Comparison of ENCODE assay signal across 18 cellular contexts in the genomic region with DNA sequence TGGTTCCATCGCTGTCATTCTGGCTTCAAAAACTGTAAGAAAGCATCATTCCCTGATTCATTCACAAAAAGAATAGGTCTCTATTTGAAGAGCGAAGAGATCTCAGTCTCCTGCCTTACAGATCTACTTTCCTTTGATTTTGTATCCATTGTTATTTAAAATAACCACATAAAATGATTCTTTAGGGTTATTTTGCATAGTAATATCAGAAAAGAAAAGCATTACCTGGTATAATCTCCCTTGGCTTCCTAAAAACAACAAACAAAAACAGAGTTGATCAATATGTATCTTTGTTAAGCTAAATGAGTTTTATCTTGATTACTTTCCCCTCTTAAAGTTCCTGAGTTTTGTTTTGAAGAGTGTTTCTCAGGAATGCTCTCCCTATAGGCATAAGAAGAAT.
DNase-seq lines count a peak whose midpoint lies in the region; ATAC-seq and TF ChIP-seq lines count a peak whose summit lies in the region.
"Had no signal": no experiment of that assay in that cellular context is flagged by ENCODE, and none has a peak within 500 bp of the region (broad histone marks: within the 10 kb centered on the region; RNA-seq: fewer than 3 reads in every experiment).

No MANE protein-coding gene starts in this region.

- H3K36me3 ChIP-seq in vagina, result no peaks in the 10 kb centered on the region
- no peaks in the 10 kb centered on the region for H3K36me3 ChIP-seq in effector memory CD4-positive, alpha-beta T cell (ENCODE audit: control insufficient read depth, insufficient read depth, low read length)
- H3K36me3 ChIP-seq: brain microvascular endothelial cell had no signal

- no peaks in the 10 kb centered on the region for H3K4me1 ChIP-seq in vagina
- H3K4me1 ChIP-seq in effector memory CD4-positive, alpha-beta T cell (ENCODE audit: control insufficient read depth, insufficient read depth, low read length, poor library complexity, severe bottlenecking), result no peaks in the 10 kb centered on the region
- H3K4me1 ChIP-seq: tibial nerve had no signal

- DNase-seq in activated T-cell treated with anti-CD3 and anti-CD28 coated beads, Interleukin-2, amount 50 U/mL, for 72 hours, result no peak
- no peak for DNase-seq in activated T-cell treated with anti-CD3 and anti-CD28 coated beads, Interleukin-2, amount 50 U/mL, for 48 hours
- no peak for DNase-seq in activated T-helper 2 cell treated with anti-CD3 and anti-CD28 coated beads, Interferon-gamma antibody, Interleukin-2, Interleukin-4, amounts not matched to agents 10 μg/mL and 5 μg/mL and 100 μg/mL, durations not matched to agents 14 hours and 24 hours and 36 hours (ENCODE audit: low spot score)
- DNase-seq in kidney glomerular epithelial cell (lab: John Stamatoyannopoulos, UW) (peak; percentile 32), substantia nigra (lab: John Stamatoyannopoulos, UW) (no peak), NCI-H1694 treated with DMSO at 0.1 percent for 48 hours (lab: John Stamatoyannopoulos, UW) (no peak), vagina (ENCODE audit: extremely low spot score in 2 of 2) (no peak)
- no peak for DNase-seq in effector memory CD4-positive, alpha-beta T cell
- DNase-seq: activated CD4-positive, alpha-beta T cell treated with anti-CD3 and anti-CD28 coated beads for 4 hours; brain microvascular endothelial cell; CD8-positive, alpha-beta T cell; GOT3; NCI-H187; NCI-H510A; SIG-M5; stimulated activated CD4-positive, alpha-beta T cell treated with anti-CD3 and anti-CD28 coated beads, Interleukin-4, amount 100 ng/mL, for 24 hours had no signal

- TF ChIP-seq CTCF in vagina (IDR thresholded peaks at IDR 0.05), result no peak

- no peaks in the 10 kb centered on the region for H3K9me3 ChIP-seq in vagina
- H3K9me3 ChIP-seq in effector memory CD4-positive, alpha-beta T cell (ENCODE audit: control insufficient read depth, low read length), result no peaks in the 10 kb centered on the region
- H3K9me3 ChIP-seq: tibial nerve had no signal

- no peaks in the 10 kb centered on the region for H3K27me3 ChIP-seq in vagina
- H3K27me3 ChIP-seq in effector memory CD4-positive, alpha-beta T cell (replicated peaks; ENCODE audit: control insufficient read depth, insufficient read depth, low read length, poor library complexity, severe bottlenecking), result no peaks in the 10 kb centered on the region
- H3K27me3 ChIP-seq: tibial nerve had no signal

- TF ChIP-seq POLR2A in vagina (IDR thresholded peaks at IDR 0.05), result no peak

- no peaks in the 10 kb centered on the region for H3K36me3 Mint-ChIP-seq in activated T-cell treated with anti-CD3 and anti-CD28 coated beads, Interleukin-2, amount 50 U/mL, for 72 hours (ENCODE audit: insufficient read depth in 2 of 2)
- H3K36me3 Mint-ChIP-seq in activated T-helper 2 cell treated with anti-CD3 and anti-CD28 coated beads, Interferon-gamma antibody, Interleukin-2, Interleukin-4, amounts not matched to agents 10 μg/mL and 5 μg/mL and 100 μg/mL, durations not matched to agents 14 hours and 24 hours and 36 hours (ENCODE audit: low read depth), result no peaks in the 10 kb centered on the region
- H3K36me3 Mint-ChIP-seq: CD8-positive, alpha-beta T cell had no signal

- no peak overlapping the region for H3K4me3 ChIP-seq in vagina
- no peak overlapping the region for H3K4me3 ChIP-seq in effector memory CD4-positive, alpha-beta T cell (ENCODE audit: insufficient read depth, low read depth, low read length, poor library complexity, severe bottlenecking)
- H3K4me3 ChIP-seq: lung had no signal

- intact Hi-C loops in activated T-helper 2 cell treated with anti-CD3 and anti-CD28 coated beads, Interferon-gamma antibody, Interleukin-2, Interleukin-4, amounts not matched to agents 10 μg/mL and 5 μg/mL and 100 μg/mL, durations not matched to agents 14 hours and 24 hours and 36 hours (cut with micrococcal nuclease), result loop anchor here (5.0 kb wide), 1 partner anchor 37 kb away; no protein-coding TSS in a partner anchor
- intact Hi-C loops in vagina (cut with DNase I), result no loop called here

- H3K27ac ChIP-seq in substantia nigra (ENCODE audit: low read depth, low read length, poor library complexity, severe bottlenecking), result peak overlapping the region; percentile 80
- no peak overlapping the region for H3K27ac ChIP-seq in vagina
- H3K27ac ChIP-seq in effector memory CD4-positive, alpha-beta T cell (ENCODE audit: insufficient read depth, low read length, poor library complexity, severe bottlenecking), result no peak overlapping the region
- H3K27ac ChIP-seq: brain microvascular endothelial cell had no signal

- H3K4me1 Mint-ChIP-seq in activated T-cell treated with anti-CD3 and anti-CD28 coated beads, Interleukin-2, amount 50 U/mL, for 72 hours (ENCODE audit: low read depth), result peaks cover 18% of the 10 kb centered on the region
- H3K4me1 Mint-ChIP-seq in activated T-helper 2 cell treated with anti-CD3 and anti-CD28 coated beads, Interferon-gamma antibody, Interleukin-2, Interleukin-4, amounts not matched to agents 10 μg/mL and 5 μg/mL and 100 μg/mL, durations not matched to agents 14 hours and 24 hours and 36 hours (ENCODE audit: low read depth), result peaks cover 12% of the 10 kb centered on the region

- no peaks in the 10 kb centered on the region for H3K9me3 Mint-ChIP-seq in activated T-cell treated with anti-CD3 and anti-CD28 coated beads, Interleukin-2, amount 50 U/mL, for 72 hours
- H3K9me3 Mint-ChIP-seq in activated T-helper 2 cell treated with anti-CD3 and anti-CD28 coated beads, Interferon-gamma antibody, Interleukin-2, Interleukin-4, amounts not matched to agents 10 μg/mL and 5 μg/mL and 100 μg/mL, durations not matched to agents 14 hours and 24 hours and 36 hours, result no peaks in the 10 kb centered on the region
- H3K9me3 Mint-ChIP-seq: CD8-positive, alpha-beta T cell had no signal

- H3K27ac Mint-ChIP-seq in activated T-cell treated with anti-CD3 and anti-CD28 coated beads, Interleukin-2, amount 50 U/mL, for 72 hours, result peak overlapping the region; percentile 38
- H3K27ac Mint-ChIP-seq in activated T-helper 2 cell treated with anti-CD3 and anti-CD28 coated beads, Interferon-gamma antibody, Interleukin-2, Interleukin-4, amounts not matched to agents 10 μg/mL and 5 μg/mL and 100 μg/mL, durations not matched to agents 14 hours and 24 hours and 36 hours, result no peak overlapping the region
- H3K27ac Mint-ChIP-seq: CD8-positive, alpha-beta T cell had no signal

- peak overlapping the region; percentile 73 to 81 for H3K4me3 Mint-ChIP-seq in activated T-cell treated with anti-CD3 and anti-CD28 coated beads, Interleukin-2, amount 50 U/mL, for 72 hours
- H3K4me3 Mint-ChIP-seq in activated T-helper 2 cell treated with anti-CD3 and anti-CD28 coated beads, Interferon-gamma antibody, Interleukin-2, Interleukin-4, amounts not matched to agents 10 μg/mL and 5 μg/mL and 100 μg/mL, durations not matched to agents 14 hours and 24 hours and 36 hours (ENCODE audit: low read depth), result peak overlapping the region; percentile 74

- ATAC-seq in activated T-cell treated with anti-CD3 and anti-CD28 coated beads, Interleukin-2, amount 50 U/mL, for 72 hours (replicated peaks in 1 of 2), result no peak
- ATAC-seq: CD8-positive, alpha-beta T cell had no signal

- no peaks in the 10 kb centered on the region for H3K27me3 Mint-ChIP-seq in activated T-cell treated with anti-CD3 and anti-CD28 coated beads, Interleukin-2, amount 50 U/mL, for 72 hours (ENCODE audit: low read depth)
- H3K27me3 Mint-ChIP-seq in activated T-helper 2 cell treated with anti-CD3 and anti-CD28 coated beads, Interferon-gamma antibody, Interleukin-2, Interleukin-4, amounts not matched to agents 10 μg/mL and 5 μg/mL and 100 μg/mL, durations not matched to agents 14 hours and 24 hours and 36 hours (ENCODE audit: low read depth), result peaks cover 5% of the 10 kb centered on the region
